12 cellular contexts compared by ENCODE assay signal in genomic region chr11:85725510-85726258, GRCh38. TPM values are rescaled to one million over a fixed set of nuclear protein-coding genes. Genes with fewer than 3 reads are reported as not detected.
DNase-seq lines count a peak whose midpoint lies in the region; ATAC-seq, FAIRE-seq and TF ChIP-seq lines count a peak whose summit lies in the region.
"Had no signal": no experiment of that assay in that cellular context is flagged by ENCODE, and none has a peak within 500 bp of the region (broad histone marks: within the 10 kb centered on the region; RNA-seq: fewer than 3 reads in every experiment).

No MANE protein-coding gene starts in this region.

- H3K9me1 ChIP-seq in keratinocyte (ENCODE audit: control insufficient read depth, extremely low read depth, insufficient read depth, low read length), result no peaks in the 10 kb centered on the region

- H3K9me3 ChIP-seq in mammary epithelial cell (replicated peaks; ENCODE audit: insufficient read depth, low read length) (no peaks in the 10 kb centered on the region), keratinocyte (ENCODE audit: control insufficient read depth, low read depth, low read length) (no peaks in the 10 kb centered on the region), SJCRH30 (replicated peaks) (peaks cover 7% of the 10 kb centered on the region; the same call in 1 of the 2 replicates)

- no peak overlapping the region for H3K9ac ChIP-seq in mammary epithelial cell (ENCODE audit: insufficient read depth, low read length)
- H3K9ac ChIP-seq in keratinocyte (ENCODE audit: control insufficient read depth, extremely low read depth, insufficient read depth, low read length), result no peak overlapping the region

- in situ Hi-C loops in mammary epithelial cell (cut with MboI; ENCODE audit: low sequenced_read_pairs in 2 of 2), result no loop called here

- no peak for ATAC-seq in HG03565 (IDR thresholded peaks at IDR 0.05; ENCODE audit: unreplicated experiment)

- H3K79me2 ChIP-seq in mammary epithelial cell (ENCODE audit: insufficient read depth, low read length), result no peaks in the 10 kb centered on the region
- no peaks in the 10 kb centered on the region for H3K79me2 ChIP-seq in keratinocyte (ENCODE audit: control insufficient read depth, insufficient read depth, low read length)

- dilution Hi-C loops in mammary epithelial cell (cut with HindIII; ENCODE audit: low sequenced_read_pairs), result no loop called here
- dilution Hi-C loops in keratinocyte (cut with MboI; ENCODE audit: extremely low pct_ligation_motif_present, low sequenced_read_pairs), result no loop called here

- intact Hi-C loops in mammary epithelial cell (cut with micrococcal nuclease), result loop anchor here (5.0 kb wide), 1 partner anchor 72 kb away; no protein-coding TSS in a partner anchor
- intact Hi-C loops in head of caudate nucleus (cut with DNase I), result no loop called here

- peak in 1 of 2 donors; percentile 2 for TF ChIP-seq CTCF in mammary epithelial cell (conservative IDR thresholded peaks at IDR 0.05 in 1 of 2, IDR thresholded peaks at IDR 0.05 in 1 of 2; ENCODE audit: extremely low read depth in 1 of 2, insufficient read depth in 1 of 2, low read depth in 1 of 2, low read length in 2 of 2)
- no peak for TF ChIP-seq CTCF in keratinocyte (optimal IDR thresholded peaks at IDR 0.05 in 1 of 3, IDR thresholded peaks at IDR 0.05 in 1 of 3, conservative IDR thresholded peaks at IDR 0.05 in 1 of 3; ENCODE audit: extremely low read depth in 1 of 3, insufficient read depth in 2 of 3, low read length in 3 of 3)

- peak overlapping the region; percentile 24 for H3K4me2 ChIP-seq in mammary epithelial cell (ENCODE audit: insufficient read depth, low read depth, low read length)
- peak overlapping the region; percentile 64 for H3K4me2 ChIP-seq in keratinocyte (ENCODE audit: control insufficient read depth, extremely low read depth, insufficient read depth, low read depth, low read length)

- peak; percentile 87 for FAIRE-seq in keratinocyte (lab: Jason Lieb, UNC)
- FAIRE-seq: D721Med had no signal

- CTCF ChIA-PET in mammary epithelial cell (lab: Charles Lee; ENCODE audit: low non-redundant PET), result no interaction called here

- H3K4me3 ChIP-seq in mammary epithelial cell (replicated peaks in 1 of 3; ENCODE audit: insufficient read depth in 1 of 3, low read depth in 2 of 3, low read length in 3 of 3) (no peak overlapping the region), keratinocyte (ENCODE audit: control insufficient read depth in 2 of 3, extremely low read depth in 1 of 3, insufficient read depth in 2 of 3, low read depth in 1 of 3, low read length in 3 of 3) (no peak overlapping the region), SJCRH30 (no peak overlapping the region)

- BruUV-seq in mammary epithelial cell (replicated peaks; lab: Mats Ljungman, UMichigan), result no TSS peak

- peak; percentile 77 for DNase-seq in AG08395 (ENCODE audit: low spot score)
- DNase-seq in HT-29 (ENCODE audit: low spot score), result peak; percentile 82
- peak; percentile 82 for DNase-seq in mammary epithelial cell
- peak; percentile 61 for DNase-seq in keratinocyte (ENCODE audit: low read depth, low spot score)
- DNase-seq in head of caudate nucleus, result no peak
- DNase-seq in SJCRH30, result no peak
- no peak for DNase-seq in stimulated activated CD8-positive, alpha-beta memory T cell treated with anti-CD3 and anti-CD28 coated beads, Interleukin-4, amount 100 ng/mL, for 48 hours
- DNase-seq: effector CD4-positive, alpha-beta T cell; KBM-7; NCI-H526 had no signal

- no peaks in the 10 kb centered on the region for H3K36me3 ChIP-seq in mammary epithelial cell (ENCODE audit: insufficient read depth, low read length)
- no peaks in the 10 kb centered on the region for H3K36me3 ChIP-seq in keratinocyte (ENCODE audit: control insufficient read depth in 2 of 2, extremely low read depth in 1 of 2, insufficient read depth in 2 of 2, low read length in 2 of 2)
- H3K36me3 ChIP-seq in SJCRH30, result peaks cover 29% of the 10 kb centered on the region

- H3K27me3 ChIP-seq in mammary epithelial cell (ENCODE audit: insufficient read depth, low read length) (no peaks in the 10 kb centered on the region), keratinocyte (ENCODE audit: control insufficient read depth, extremely low read depth, insufficient read depth, low read length) (no peaks in the 10 kb centered on the region), SJCRH30 (no peaks in the 10 kb centered on the region)

- H4K20me1 ChIP-seq in mammary epithelial cell (ENCODE audit: insufficient read depth, low read length) (no peaks in the 10 kb centered on the region), keratinocyte (ENCODE audit: control insufficient read depth, extremely low read depth, insufficient read depth, low read length) (no peaks in the 10 kb centered on the region)

- peak overlapping the region; percentile 53 for H2AFZ ChIP-seq in mammary epithelial cell (ENCODE audit: low read depth, low read length)
- H2AFZ ChIP-seq in keratinocyte (ENCODE audit: control insufficient read depth, low read length), result peak overlapping the region; percentile 42

- H3K4me1 ChIP-seq in mammary epithelial cell (ENCODE audit: insufficient read depth, low read length) (peaks cover 21% of the 10 kb centered on the region), keratinocyte (ENCODE audit: control insufficient read depth, extremely low read depth, insufficient read depth, low read length) (peaks cover 16% of the 10 kb centered on the region), SJCRH30 (no peaks in the 10 kb centered on the region; the same call in 1 of the 2 replicates)

- H3K27ac ChIP-seq in mammary epithelial cell (ENCODE audit: insufficient read depth, low read depth, low read length) (peak overlapping the region; percentile 31), keratinocyte (ENCODE audit: control insufficient read depth, insufficient read depth, low read length) (peak overlapping the region; percentile 19), SJCRH30 (no peak overlapping the region)

- WGBS in mammary epithelial cell (ENCODE audit: low coverage, missing lambda C conversion rate), result 33% methylated on average over 2 of the region's 3 CpGs

RNA-seq across cellular contexts. Expression of gene CCDC89, which starts 39.7 kb away (rescaled TPM):
- total RNA-seq in HT-29 (2014; rRNA removed; shearing (Covaris generic)), result 0.13 TPM in 1 of 2 replicates, not detected in the other
- 1 to 10 TPM in 1 of 2 donors, under 1 TPM in 1; 0.56 to 2.0 TPM for total RNA-seq in mammary epithelial cell
- not detected for polyA plus RNA-seq in mammary epithelial cell
- polyA minus RNA-seq in mammary epithelial cell, result not detected
- polyA plus RNA-seq in keratinocyte, result 0.09 to 0.54 TPM (median 0.31 TPM) in 3 replicates
- polyA plus RNA-seq in keratinocyte (2011; ENCODE audit: low read depth), result 0.81 TPM
- polyA plus RNA-seq in keratinocyte (2011; cell fraction: cytosol; rRNA removed), result 0.13 and 0.22 TPM in 2 replicates
- 0.23 and 0.37 TPM in 2 replicates for polyA plus RNA-seq in keratinocyte (2011; cell fraction: nucleus; rRNA removed)
- polyA plus RNA-seq in keratinocyte (2012; ENCODE audit: low replicate concordance), result 0.23 and 0.36 TPM in 2 replicates
- polyA minus RNA-seq in keratinocyte, result 0.30 to 0.32 TPM in 2 of 3 replicates, not detected in the other
- polyA minus RNA-seq in keratinocyte (2011; cell fraction: cytosol; rRNA and poly(A)+ RNA removed), result not detected
- 1.2 TPM in 1 of 2 replicates, not detected in the other for polyA minus RNA-seq in keratinocyte (2011; cell fraction: nucleus; rRNA and poly(A)+ RNA removed)
- total RNA-seq in SJCRH30 (2014; rRNA removed; shearing (Covaris generic)), result 4.4 and 5.0 TPM in 2 replicates

Comparison
In these comparisons a context has a peak if more than half of its experiments do, and no peak if none do; other contexts are left out.
1. DNase-seq: peak in AG08395 (single experiment), HT-29 (single experiment), mammary epithelial cell (single experiment) and keratinocyte (single experiment); none in head of caudate nucleus (0 of 42), SJCRH30 (0 of 2) and stimulated activated CD8-positive, alpha-beta memory T cell treated with anti-CD3 and anti-CD28 coated beads, Interleukin-4, amount 100 ng/mL, for 48 hours (single experiment).